Comparison of ENCODE assay signal across 11 cellular contexts in the genomic region with DNA sequence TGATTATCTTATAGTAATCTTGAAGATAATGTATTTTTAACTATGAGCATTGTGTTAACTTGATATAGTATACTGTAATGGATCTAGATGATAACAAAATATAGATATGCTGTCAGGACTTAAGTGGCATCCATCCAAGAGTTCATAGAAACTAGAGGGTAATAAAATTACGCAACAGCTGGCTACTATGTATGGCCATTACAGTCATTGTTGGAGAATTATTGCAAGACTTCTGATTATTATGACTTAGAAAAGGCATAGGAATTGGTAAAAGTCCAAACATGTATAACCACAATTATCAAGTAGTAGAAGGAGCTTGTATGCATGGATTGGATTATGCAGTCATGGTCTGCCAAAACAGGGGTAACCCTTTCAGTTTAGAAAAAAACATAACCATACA. TPM values are rescaled to one million over a fixed set of nuclear protein-coding genes. Genes with fewer than 3 reads are reported as not detected.
DNase-seq lines count a peak whose midpoint lies in the region; FAIRE-seq and TF ChIP-seq lines count a peak whose summit lies in the region.
"Had no signal": no experiment of that assay in that cellular context is flagged by ENCODE, and none has a peak within 500 bp of the region (broad histone marks: within the 10 kb centered on the region; RNA-seq: fewer than 3 reads in every experiment).

No MANE protein-coding gene starts in this region.

- H2AFZ ChIP-seq in keratinocyte (ENCODE audit: control insufficient read depth, low read length), result no peak overlapping the region
- H2AFZ ChIP-seq: parathyroid adenoma had no signal

- no peak overlapping the region for H3K4me3 ChIP-seq in CD8-positive, alpha-beta memory T cell (ENCODE audit: low read length)
- no peak overlapping the region for H3K4me3 ChIP-seq in keratinocyte (ENCODE audit: control insufficient read depth in 2 of 3, extremely low read depth in 1 of 3, insufficient read depth in 2 of 3, low read depth in 1 of 3, low read length in 3 of 3)

- peaks cover 0 to 83% (median 7%) of the 10 kb centered on the region in 3 donors for H3K36me3 Mint-ChIP-seq in CD8-positive, alpha-beta memory T cell
- peaks cover 82% of the 10 kb centered on the region for H3K36me3 Mint-ChIP-seq in activated naive CD8-positive, alpha-beta T cell treated with anti-CD3 and anti-CD28 coated beads for 36 hours
- H3K36me3 Mint-ChIP-seq: IgD-negative memory B cell had no signal

- dilution Hi-C loops in keratinocyte (cut with MboI; ENCODE audit: extremely low pct_ligation_motif_present, low sequenced_read_pairs), result no loop called here

- POLR2A ChIA-PET in CD8-positive, alpha-beta memory T cell (lab: Charles Lee), result interaction anchor here (1.0 to 1.4 kb wide), 3 partner anchors 8 to 10 kb away, joined by 3 to 4 read pairs (median 4); partner anchors contain the start of gene OGT

- peaks cover 42% of the 10 kb centered on the region for H3K4me1 ChIP-seq in CD8-positive, alpha-beta memory T cell (ENCODE audit: insufficient read depth, low read length)
- peaks cover 45% of the 10 kb centered on the region for H3K4me1 ChIP-seq in keratinocyte (ENCODE audit: control insufficient read depth, extremely low read depth, insufficient read depth, low read length)
- H3K4me1 ChIP-seq: parathyroid adenoma had no signal

- H3K9me1 ChIP-seq in keratinocyte (ENCODE audit: control insufficient read depth, extremely low read depth, insufficient read depth, low read length), result no peaks in the 10 kb centered on the region

- peak overlapping the region; percentile 55 for H3K4me2 ChIP-seq in keratinocyte (ENCODE audit: control insufficient read depth, extremely low read depth, insufficient read depth, low read depth, low read length)

- no peak overlapping the region for H3K9ac ChIP-seq in keratinocyte (ENCODE audit: control insufficient read depth, extremely low read depth, insufficient read depth, low read length)
- H3K9ac ChIP-seq: parathyroid adenoma had no signal

- peaks cover 0 to 5% of the 10 kb centered on the region in 2 donors for H3K27me3 Mint-ChIP-seq in CD8-positive, alpha-beta memory T cell
- no peaks in the 10 kb centered on the region for H3K27me3 Mint-ChIP-seq in activated naive CD8-positive, alpha-beta T cell treated with anti-CD3 and anti-CD28 coated beads for 36 hours
- H3K27me3 Mint-ChIP-seq: IgD-negative memory B cell had no signal

- CTCF ChIA-PET in CD8-positive, alpha-beta memory T cell (lab: Charles Lee), result interaction anchor here (1.4 kb wide), 1 partner anchor 8 kb away, joined by 3 read pairs; no protein-coding TSS in a partner anchor

- H3K27ac Mint-ChIP-seq in CD8-positive, alpha-beta memory T cell, result peak overlapping the region in 4 of 8 donors; percentile 46 to 94 (median 68)
- peak overlapping the region; percentile 90 for H3K27ac Mint-ChIP-seq in activated naive CD8-positive, alpha-beta T cell treated with anti-CD3 and anti-CD28 coated beads for 36 hours

- no peaks in the 10 kb centered on the region for H3K9me3 Mint-ChIP-seq in CD8-positive, alpha-beta memory T cell
- H3K9me3 Mint-ChIP-seq in activated naive CD8-positive, alpha-beta T cell treated with anti-CD3 and anti-CD28 coated beads for 36 hours, result no peaks in the 10 kb centered on the region
- H3K9me3 Mint-ChIP-seq: IgD-negative memory B cell had no signal

- peaks cover 76% of the 10 kb centered on the region for H3K79me2 ChIP-seq in keratinocyte (ENCODE audit: control insufficient read depth, insufficient read depth, low read length)

- no peaks in the 10 kb centered on the region for H3K27me3 ChIP-seq in CD8-positive, alpha-beta memory T cell (ENCODE audit: insufficient read depth, low read length, poor library complexity, severe bottlenecking)
- no peaks in the 10 kb centered on the region for H3K27me3 ChIP-seq in keratinocyte (ENCODE audit: control insufficient read depth, extremely low read depth, insufficient read depth, low read length)

- no peaks in the 10 kb centered on the region for H3K9me3 ChIP-seq in CD8-positive, alpha-beta memory T cell (ENCODE audit: low read length)
- H3K9me3 ChIP-seq in keratinocyte (ENCODE audit: control insufficient read depth, low read depth, low read length), result no peaks in the 10 kb centered on the region

- peak; percentile 58 for FAIRE-seq in HTR-8/SVneo (lab: Jason Lieb, UNC)
- peak; percentile 62 for FAIRE-seq in keratinocyte (lab: Jason Lieb, UNC)

- peaks cover 63 to 84% (median 82%) of the 10 kb centered on the region in 3 donors for H3K4me1 Mint-ChIP-seq in CD8-positive, alpha-beta memory T cell
- H3K4me1 Mint-ChIP-seq in activated naive CD8-positive, alpha-beta T cell treated with anti-CD3 and anti-CD28 coated beads for 36 hours, result peaks cover 53% of the 10 kb centered on the region

- H3K36me3 ChIP-seq in CD8-positive, alpha-beta memory T cell (ENCODE audit: insufficient read depth, low read length), result peaks cover 31% of the 10 kb centered on the region
- peaks cover 4 to 24% of the 10 kb centered on the region in 2 experiments for H3K36me3 ChIP-seq in keratinocyte (ENCODE audit: control insufficient read depth in 2 of 2, extremely low read depth in 1 of 2, insufficient read depth in 2 of 2, low read length in 2 of 2)

- no peak for TF ChIP-seq CTCF in keratinocyte (optimal IDR thresholded peaks at IDR 0.05 in 1 of 3, IDR thresholded peaks at IDR 0.05 in 1 of 3, conservative IDR thresholded peaks at IDR 0.05 in 1 of 3; ENCODE audit: extremely low read depth in 1 of 3, insufficient read depth in 2 of 3, low read length in 3 of 3)

- peaks cover 25% of the 10 kb centered on the region for H4K20me1 ChIP-seq in keratinocyte (ENCODE audit: control insufficient read depth, extremely low read depth, insufficient read depth, low read length)

- no peak for DNase-seq in CD8-positive, alpha-beta memory T cell
- DNase-seq in HTR-8/SVneo (ENCODE audit: insufficient read length, low spot score), result no peak
- DNase-seq in activated naive CD8-positive, alpha-beta T cell treated with anti-CD3 and anti-CD28 coated beads for 36 hours, result no peak
- no peak for DNase-seq in keratinocyte (ENCODE audit: low read depth, low spot score)
- no peak for DNase-seq in mesenteric fat pad (ENCODE audit: low spot score)
- DNase-seq in GM19238 (ENCODE audit: insufficient read length, low spot score), result no peak
- DNase-seq in NCI-H2029 treated with DMSO at 0.1 percent for 48 hours (lab: John Stamatoyannopoulos, UW), result no peak
- DNase-seq: activated effector memory CD4-positive, alpha-beta T cell treated with Interleukin-2 at 50 U/mL for 16 hours; GOT3 had no signal

- no peak overlapping the region for H3K27ac ChIP-seq in CD8-positive, alpha-beta memory T cell (ENCODE audit: low read depth, low read length)
- H3K27ac ChIP-seq in keratinocyte (ENCODE audit: control insufficient read depth, insufficient read depth, low read length), result peak overlapping the region; percentile 76
- H3K27ac ChIP-seq: parathyroid adenoma had no signal

- H3K4me3 Mint-ChIP-seq in CD8-positive, alpha-beta memory T cell, result peak overlapping the region; percentile 7 to 98 (median 77)
- peak overlapping the region; percentile 75 for H3K4me3 Mint-ChIP-seq in activated naive CD8-positive, alpha-beta T cell treated with anti-CD3 and anti-CD28 coated beads for 36 hours

RNA-seq across cellular contexts. Expression of gene OGT, which starts 9.5 kb away (rescaled TPM):
- total RNA-seq in CD8-positive, alpha-beta memory T cell, result 100 to 1,000 TPM; 211 to 216 TPM
- 35.6 TPM for polyA plus RNA-seq in CD8-positive, alpha-beta memory T cell
- total RNA-seq in activated naive CD8-positive, alpha-beta T cell treated with anti-CD3 and anti-CD28 coated beads for 36 hours, result 100 to 1,000 TPM; 233 to 244 TPM
- polyA plus RNA-seq in keratinocyte, result 58.7 to 155 TPM (median 136 TPM) in 3 replicates
- 48.0 TPM for polyA plus RNA-seq in keratinocyte (2011; ENCODE audit: low read depth)
- 15.7 and 24.9 TPM in 2 replicates for polyA plus RNA-seq in keratinocyte (2011; cell fraction: cytosol; rRNA removed)
- 614 and 740 TPM in 2 replicates for polyA plus RNA-seq in keratinocyte (2011; cell fraction: nucleus; rRNA removed)
- polyA plus RNA-seq in keratinocyte (2012; ENCODE audit: low replicate concordance), result 26.0 and 51.9 TPM in 2 replicates
- polyA minus RNA-seq in keratinocyte, result 76.4 to 263 TPM (median 169 TPM) in 3 replicates
- polyA minus RNA-seq in keratinocyte (2011; cell fraction: cytosol; rRNA and poly(A)+ RNA removed), result 34.5 TPM
- polyA minus RNA-seq in keratinocyte (2011; cell fraction: nucleus; rRNA and poly(A)+ RNA removed), result 160 and 266 TPM in 2 replicates
- total RNA-seq in mesenteric fat pad, result 99.4 TPM

RNA-seq across cellular contexts. Expression of gene GCNA, which starts 35.8 kb away (rescaled TPM):
- 1 to 10 TPM; 3.9 to 4.2 TPM for total RNA-seq in CD8-positive, alpha-beta memory T cell
- polyA plus RNA-seq in CD8-positive, alpha-beta memory T cell, result 0.67 TPM
- total RNA-seq in activated naive CD8-positive, alpha-beta T cell treated with anti-CD3 and anti-CD28 coated beads for 36 hours, result 1 to 10 TPM; 1.6 to 3.1 TPM
- 0.46 to 1.2 TPM (median 1.0 TPM) in 3 replicates for polyA plus RNA-seq in keratinocyte
- 6.2 TPM for polyA plus RNA-seq in keratinocyte (2011; ENCODE audit: low read depth)
- 0.14 and 0.23 TPM in 2 replicates for polyA plus RNA-seq in keratinocyte (2011; cell fraction: cytosol; rRNA removed)
- 3.7 and 4.7 TPM in 2 replicates for polyA plus RNA-seq in keratinocyte (2011; cell fraction: nucleus; rRNA removed)
- 0.29 and 3.1 TPM in 2 replicates for polyA plus RNA-seq in keratinocyte (2012; ENCODE audit: low replicate concordance)
- polyA minus RNA-seq in keratinocyte, result 0.92 to 2.2 TPM in 2 of 3 replicates, not detected in the other
- polyA minus RNA-seq in keratinocyte (2011; cell fraction: cytosol; rRNA and poly(A)+ RNA removed), result not detected
- 0.63 and 2.2 TPM in 2 replicates for polyA minus RNA-seq in keratinocyte (2011; cell fraction: nucleus; rRNA and poly(A)+ RNA removed)
- total RNA-seq in mesenteric fat pad, result 1.3 TPM
